Comparison of ENCODE assay signal across 13 cellular contexts in the genomic region with DNA sequence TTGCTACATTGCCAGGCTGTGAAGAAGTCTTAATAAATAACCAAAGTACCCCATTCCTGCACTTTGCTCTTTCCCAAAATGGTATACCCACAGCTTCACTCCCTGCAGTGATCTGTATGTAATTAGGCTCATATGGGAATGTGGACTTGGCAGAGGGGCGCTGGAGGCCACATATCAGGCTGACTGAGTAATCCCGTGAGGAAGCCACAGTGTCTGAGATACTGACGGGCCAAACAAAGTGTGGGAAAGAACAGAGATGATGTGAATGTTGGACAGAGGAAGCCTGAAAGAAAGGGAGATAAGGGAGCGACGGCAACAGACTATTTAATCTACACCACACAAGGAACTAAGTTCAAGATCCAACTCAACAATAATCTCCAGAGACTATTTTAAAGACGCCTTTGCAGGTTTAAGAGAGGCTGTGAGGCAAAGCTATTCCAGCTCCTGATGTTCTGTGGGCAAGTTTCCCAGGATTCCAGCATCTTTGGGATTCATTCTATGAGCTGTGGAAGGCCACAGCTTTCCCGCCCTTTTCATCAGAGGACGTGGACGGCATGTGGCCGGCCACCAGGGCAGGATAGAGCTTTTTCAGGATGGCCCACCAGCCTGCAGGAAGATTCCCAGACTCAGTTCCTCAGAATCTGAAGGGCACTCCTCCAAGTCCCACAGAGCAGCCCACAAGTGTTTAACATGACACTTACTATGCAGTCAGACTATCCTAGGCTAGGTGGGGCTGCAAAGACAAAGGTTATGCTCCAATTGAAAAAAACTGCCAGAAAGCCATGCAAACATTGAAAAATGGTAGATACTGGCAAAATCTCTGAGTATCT.
DNase-seq lines count a peak whose midpoint lies in the region; ATAC-seq and TF ChIP-seq lines count a peak whose summit lies in the region.
"Had no signal": no experiment of that assay in that cellular context is flagged by ENCODE, and none has a peak within 500 bp of the region (broad histone marks: within the 10 kb centered on the region; RNA-seq: fewer than 3 reads in every experiment).

No MANE protein-coding gene starts in this region.

- no peak overlapping the region for H3K4me3 ChIP-seq in heart right ventricle
- H3K4me3 ChIP-seq: A549, HAP-1 had no signal

- peaks cover 38% of the 10 kb centered on the region for H3K36me3 Mint-ChIP-seq in activated CD8-positive, alpha-beta T cell treated with anti-CD3 and anti-CD28 coated beads for 36 hours (ENCODE audit: low read depth)
- peaks cover 22% of the 10 kb centered on the region for H3K36me3 Mint-ChIP-seq in activated CD8-positive, alpha-beta T cell treated with anti-CD3 and anti-CD28 coated beads, Interleukin-2, amount 10 ng/mL, durations not matched to agents 7 days and 5 days (ENCODE audit: low read depth)
- H3K36me3 Mint-ChIP-seq in activated T-helper 17 cell treated with anti-CD3 and anti-CD28 coated beads, Interleukin-2, amount 50 U/mL, for 72 hours (ENCODE audit: low read depth): peaks cover 56% of the 10 kb centered on the region

- 45 to 48% methylated on average over 10 of the region's 10 CpGs for WGBS in heart right ventricle, 2 donors

- POLR2A ChIA-PET in activated CD8-positive, alpha-beta T cell treated with anti-CD3 and anti-CD28 coated beads for 36 hours (lab: Charles Lee): no interaction called here
- POLR2A ChIA-PET in activated CD8-positive, alpha-beta T cell treated with anti-CD3 and anti-CD28 coated beads, Interleukin-2, amount 10 ng/mL, durations not matched to agents 7 days and 5 days (lab: Charles Lee): interaction anchor here (0.6 kb wide), 1 partner anchor 43 kb away, joined by 4 read pairs; no protein-coding TSS in a partner anchor

- H3K4me1 Mint-ChIP-seq in activated CD8-positive, alpha-beta T cell treated with anti-CD3 and anti-CD28 coated beads for 36 hours (ENCODE audit: low read depth): peaks cover 32% of the 10 kb centered on the region
- H3K4me1 Mint-ChIP-seq in activated CD8-positive, alpha-beta T cell treated with anti-CD3 and anti-CD28 coated beads, Interleukin-2, amount 10 ng/mL, durations not matched to agents 7 days and 5 days (ENCODE audit: low read depth): peaks cover 33% of the 10 kb centered on the region
- peaks cover 27% of the 10 kb centered on the region for H3K4me1 Mint-ChIP-seq in activated T-helper 17 cell treated with anti-CD3 and anti-CD28 coated beads, Interleukin-2, amount 50 U/mL, for 72 hours

- ATAC-seq in activated CD8-positive, alpha-beta T cell treated with anti-CD3 and anti-CD28 coated beads for 36 hours: peak; percentile 24
- ATAC-seq in activated CD8-positive, alpha-beta T cell treated with anti-CD3 and anti-CD28 coated beads, Interleukin-2, amount 10 ng/mL, durations not matched to agents 7 days and 5 days: no peak
- ATAC-seq in activated T-helper 17 cell treated with anti-CD3 and anti-CD28 coated beads, Interleukin-2, amount 50 U/mL, for 72 hours (replicated peaks): no peak
- ATAC-seq in heart right ventricle (peak in 7 of 8 donors; percentile 53 to 90 (median 80)), HG03439 (IDR thresholded peaks at IDR 0.05; ENCODE audit: unreplicated experiment) (no peak)
- ATAC-seq: A549 had no signal

- H3K9me3 Mint-ChIP-seq in activated CD8-positive, alpha-beta T cell treated with anti-CD3 and anti-CD28 coated beads for 36 hours: peaks cover 1% of the 10 kb centered on the region
- no peaks in the 10 kb centered on the region for H3K9me3 Mint-ChIP-seq in activated CD8-positive, alpha-beta T cell treated with anti-CD3 and anti-CD28 coated beads, Interleukin-2, amount 10 ng/mL, durations not matched to agents 7 days and 5 days (ENCODE audit: insufficient read depth)
- H3K9me3 Mint-ChIP-seq in activated T-helper 17 cell treated with anti-CD3 and anti-CD28 coated beads, Interleukin-2, amount 50 U/mL, for 72 hours: no peaks in the 10 kb centered on the region

- no peak overlapping the region for H3K27ac Mint-ChIP-seq in activated CD8-positive, alpha-beta T cell treated with anti-CD3 and anti-CD28 coated beads for 36 hours
- no peak overlapping the region for H3K27ac Mint-ChIP-seq in activated CD8-positive, alpha-beta T cell treated with anti-CD3 and anti-CD28 coated beads, Interleukin-2, amount 10 ng/mL, durations not matched to agents 7 days and 5 days
- H3K27ac Mint-ChIP-seq in activated T-helper 17 cell treated with anti-CD3 and anti-CD28 coated beads, Interleukin-2, amount 50 U/mL, for 72 hours: peak overlapping the region; percentile 73

- H3K4me3 Mint-ChIP-seq in activated CD8-positive, alpha-beta T cell treated with anti-CD3 and anti-CD28 coated beads for 36 hours: no peak overlapping the region
- H3K4me3 Mint-ChIP-seq in activated CD8-positive, alpha-beta T cell treated with anti-CD3 and anti-CD28 coated beads, Interleukin-2, amount 10 ng/mL, durations not matched to agents 7 days and 5 days: no peak overlapping the region
- peak overlapping the region; percentile 3 for H3K4me3 Mint-ChIP-seq in activated T-helper 17 cell treated with anti-CD3 and anti-CD28 coated beads, Interleukin-2, amount 50 U/mL, for 72 hours

- intact Hi-C loops in activated CD8-positive, alpha-beta T cell treated with anti-CD3 and anti-CD28 coated beads for 36 hours (cut with micrococcal nuclease): no loop called here
- intact Hi-C loops in heart right ventricle (cut with DNase I): no loop called here

- H3K9me3 ChIP-seq in heart right ventricle: no peaks in the 10 kb centered on the region
- H3K9me3 ChIP-seq: A549, HAP-1 had no signal

- H3K4me1 ChIP-seq in heart right ventricle: peaks cover 0 to 26% (median 18%) of the 10 kb centered on the region in 9 donors
- H3K4me1 ChIP-seq: A549, HAP-1 had no signal

- H3K27me3 Mint-ChIP-seq in activated CD8-positive, alpha-beta T cell treated with anti-CD3 and anti-CD28 coated beads for 36 hours: no peaks in the 10 kb centered on the region
- no peaks in the 10 kb centered on the region for H3K27me3 Mint-ChIP-seq in activated CD8-positive, alpha-beta T cell treated with anti-CD3 and anti-CD28 coated beads, Interleukin-2, amount 10 ng/mL, durations not matched to agents 7 days and 5 days (ENCODE audit: low read depth)
- no peaks in the 10 kb centered on the region for H3K27me3 Mint-ChIP-seq in activated T-helper 17 cell treated with anti-CD3 and anti-CD28 coated beads, Interleukin-2, amount 50 U/mL, for 72 hours

- peaks cover 0 to 30% (median 0%) of the 10 kb centered on the region in 9 donors for H3K36me3 ChIP-seq in heart right ventricle
- H3K36me3 ChIP-seq: HAP-1 had no signal

- no peak for TF ChIP-seq CTCF in activated CD8-positive, alpha-beta T cell treated with anti-CD3 and anti-CD28 coated beads for 36 hours (IDR thresholded peaks at IDR 0.05)
- no peak for TF ChIP-seq CTCF in heart right ventricle (IDR thresholded peaks at IDR 0.05)

- H3K27ac ChIP-seq in heart right ventricle: peak overlapping the region in 4 of 10 donors; percentile 6 to 48 (median 30)
- H3K27ac ChIP-seq in substantia nigra (ENCODE audit: low read depth, low read length, poor library complexity, severe bottlenecking): peak overlapping the region; percentile 32
- H3K27ac ChIP-seq: A549 had no signal

- no peak for DNase-seq in activated CD8-positive, alpha-beta T cell treated with anti-CD3 and anti-CD28 coated beads for 36 hours
- DNase-seq in activated CD8-positive, alpha-beta T cell treated with anti-CD3 and anti-CD28 coated beads, Interleukin-2, amount 10 ng/mL, durations not matched to agents 7 days and 5 days: no peak
- DNase-seq in heart right ventricle (peak in 1 of 2 donors; percentile 43), substantia nigra (lab: John Stamatoyannopoulos, UW) (no peak), NCI-H2196 treated with DMSO at 0.1 percent for 48 hours (lab: John Stamatoyannopoulos, UW; ENCODE audit: unreplicated experiment) (no peak), retina (no peak)
- DNase-seq: activated CD8-positive, alpha-beta memory T cell treated with anti-CD3 and anti-CD28 coated beads, Interleukin-2, amount 50 U/mL, for 4 hours; head of caudate nucleus; NCI-H1092 treated with DMSO at 0.1 percent for 48 hours had no signal

- CTCF ChIA-PET in activated CD8-positive, alpha-beta T cell treated with anti-CD3 and anti-CD28 coated beads for 36 hours (lab: Charles Lee): interaction anchor here (1.2 to 2.3 kb wide), 2 partner anchors 9 to 11 kb away, joined by 3 to 7 read pairs; no protein-coding TSS in a partner anchor
- CTCF ChIA-PET in activated CD8-positive, alpha-beta T cell treated with anti-CD3 and anti-CD28 coated beads, Interleukin-2, amount 10 ng/mL, durations not matched to agents 7 days and 5 days (lab: Charles Lee): interaction anchor here (0.5 to 3.5 kb wide), 5 partner anchors 10 to 248 kb away, joined by 3 to 17 read pairs (median 3); a partner anchor contains a TSS

- no peaks in the 10 kb centered on the region for H3K27me3 ChIP-seq in heart right ventricle

Comparison
In these comparisons a context has a peak if more than half of its experiments do, and no peak if none do; other contexts are left out.
1. ATAC-seq: peak in activated CD8-positive, alpha-beta T cell treated with anti-CD3 and anti-CD28 coated beads for 36 hours (single experiment) and heart right ventricle (7 of 8); none in activated CD8-positive, alpha-beta T cell treated with anti-CD3 and anti-CD28 coated beads, Interleukin-2, amount 10 ng/mL, durations not matched to agents 7 days and 5 days (single experiment), activated T-helper 17 cell treated with anti-CD3 and anti-CD28 coated beads, Interleukin-2, amount 50 U/mL, for 72 hours (single experiment) and HG03439 (single experiment).